In the genomic region with DNA sequence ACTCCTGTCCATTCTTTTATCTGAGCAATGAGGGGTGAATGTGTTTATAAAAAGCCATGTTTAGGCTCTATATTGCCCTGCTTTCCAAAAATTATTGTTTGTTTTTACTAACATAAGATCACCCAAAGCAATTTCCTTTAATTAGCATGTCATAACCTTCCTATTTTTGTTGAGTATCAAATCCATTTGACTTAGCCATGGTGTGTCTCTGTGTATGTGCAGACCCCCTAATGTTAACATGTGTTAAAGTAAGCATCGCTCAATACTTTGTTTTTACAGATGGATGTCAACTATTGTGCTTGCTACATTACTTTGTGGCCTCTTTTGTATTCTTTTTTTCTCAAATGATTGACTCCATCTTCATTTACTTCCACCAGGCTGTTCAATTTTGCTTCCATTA, we compare ENCODE assay signal across 23 cellular contexts.
DNase-seq lines count a peak whose midpoint lies in the region; ATAC-seq and TF ChIP-seq lines count a peak whose summit lies in the region.
"Had no signal": no experiment of that assay in that cellular context is flagged by ENCODE, and none has a peak within 500 bp of the region (broad histone marks: within the 10 kb centered on the region; RNA-seq: fewer than 3 reads in every experiment).

No MANE protein-coding gene starts in this region.

- no peak for ATAC-seq in HG03095 (IDR thresholded peaks at IDR 0.05; ENCODE audit: unreplicated experiment)
- ATAC-seq: A549; CD8-positive, alpha-beta T cell; GM12878 had no signal

- TF ChIP-seq CTCF in neural progenitor cell (IDR thresholded peaks at IDR 0.05) (no peak), MM.1S (IDR thresholded peaks at IDR 0.05; ENCODE audit: low read length) (no peak)

- H3K27me3 ChIP-seq in neural progenitor cell: no peaks in the 10 kb centered on the region
- H3K27me3 ChIP-seq in MM.1S (replicated peaks; ENCODE audit: insufficient read depth, low read length): no peaks in the 10 kb centered on the region
- H3K27me3 ChIP-seq: BLaER1 treated with 17β-estradiol and CSF1 and Interleukin-3, amounts not matched to agents 10 nM and 100 nM had no signal

- peaks cover 80% of the 10 kb centered on the region for H3K4me1 Mint-ChIP-seq in neural progenitor cell
- H3K4me1 Mint-ChIP-seq: B cell had no signal

- H3K79me2 ChIP-seq in neural progenitor cell (ENCODE audit: low read depth) (no peaks in the 10 kb centered on the region), MM.1S (ENCODE audit: low read length) (no peaks in the 10 kb centered on the region)

- DNase-seq in brain pericyte (ENCODE audit: low read depth, low spot score) (peak; percentile 55), neural progenitor cell (ENCODE audit: low spot score) (no peak), smooth muscle cell of the brain vasculature (ENCODE audit: low read depth, low spot score) (peak; percentile 55), MM.1S (no peak), DMS114 treated with DMSO at 0.1 percent for 48 hours (lab: John Stamatoyannopoulos, UW; ENCODE audit: unreplicated experiment) (no peak)
- DNase-seq: AML-193; Caco-2; Calu3; CD4-positive, alpha-beta T cell; CD8-positive, alpha-beta T cell; DMS153; DMS53; DMS79; DND-41; EL; GDM1 had no signal

- peak overlapping the region; percentile 48 for H3K27ac Mint-ChIP-seq in neural progenitor cell
- H3K27ac Mint-ChIP-seq: B cell; CD4-positive, alpha-beta T cell; CD8-positive, alpha-beta T cell had no signal

- H2AFZ ChIP-seq in neural progenitor cell (replicated peaks): no peak overlapping the region
- H2AFZ ChIP-seq in MM.1S (ENCODE audit: low read length): no peak overlapping the region

- H3K27ac ChIP-seq in neural progenitor cell (no peak overlapping the region), MM.1S (ENCODE audit: low read length) (no peak overlapping the region)
- H3K27ac ChIP-seq: 22Rv1; A549; BLaER1 treated with 17β-estradiol and CSF1 and Interleukin-3, amounts not matched to agents 10 nM and 100 nM; C4-2B had no signal

- no peak overlapping the region for H3K4me3 Mint-ChIP-seq in neural progenitor cell
- H3K4me3 Mint-ChIP-seq: B cell; CD4-positive, alpha-beta T cell; CD8-positive, alpha-beta T cell had no signal

- H3K27me3 Mint-ChIP-seq in neural progenitor cell (ENCODE audit: insufficient read depth, low read depth): no peaks in the 10 kb centered on the region
- H3K27me3 Mint-ChIP-seq: B cell; CD4-positive, alpha-beta T cell had no signal

- H3K4me3 ChIP-seq in neural progenitor cell: no peak overlapping the region
- no peak overlapping the region for H3K4me3 ChIP-seq in MM.1S (ENCODE audit: low read length)
- H3K4me3 ChIP-seq: A549; BLaER1 treated with 17β-estradiol and CSF1 and Interleukin-3, amounts not matched to agents 10 nM and 100 nM; GM12878 had no signal

- H3F3A ChIP-seq in neural progenitor cell (ENCODE audit: low read depth) (no peaks in the 10 kb centered on the region), MM.1S (ENCODE audit: insufficient read depth, low read length) (no peaks in the 10 kb centered on the region)

- H3K9me3 Mint-ChIP-seq in neural progenitor cell: no peaks in the 10 kb centered on the region
- H3K9me3 Mint-ChIP-seq: CD4-positive, alpha-beta T cell; CD8-positive, alpha-beta T cell had no signal

- H3K4me1 ChIP-seq in neural progenitor cell (no peaks in the 10 kb centered on the region), MM.1S (ENCODE audit: low read length) (no peaks in the 10 kb centered on the region)
- H3K4me1 ChIP-seq: A549; BLaER1 treated with 17β-estradiol and CSF1 and Interleukin-3, amounts not matched to agents 10 nM and 100 nM; Caco-2 had no signal

- H3K9me3 ChIP-seq in neural progenitor cell (ENCODE audit: low read depth) (no peaks in the 10 kb centered on the region), MM.1S (replicated peaks; ENCODE audit: insufficient read depth, low read length) (no peaks in the 10 kb centered on the region)
- H3K9me3 ChIP-seq: A549; BLaER1 treated with 17β-estradiol and CSF1 and Interleukin-3, amounts not matched to agents 10 nM and 100 nM; Caco-2 had no signal

- H3K9ac ChIP-seq in neural progenitor cell: no peak overlapping the region
- H3K9ac ChIP-seq in MM.1S (ENCODE audit: low read length): no peak overlapping the region
- H3K9ac ChIP-seq: BLaER1 treated with 17β-estradiol and CSF1 and Interleukin-3, amounts not matched to agents 10 nM and 100 nM had no signal

- no peaks in the 10 kb centered on the region for H4K20me1 ChIP-seq in neural progenitor cell (ENCODE audit: low read depth)
- no peaks in the 10 kb centered on the region for H4K20me1 ChIP-seq in MM.1S (ENCODE audit: insufficient read depth, low read length)
- H4K20me1 ChIP-seq: BLaER1 treated with 17β-estradiol and CSF1 and Interleukin-3, amounts not matched to agents 10 nM and 100 nM had no signal

- H3K9me2 ChIP-seq in MM.1S (replicated peaks; ENCODE audit: insufficient read depth, low read length): no peaks in the 10 kb centered on the region

- no peak overlapping the region for H3K4me2 ChIP-seq in neural progenitor cell
- H3K4me2 ChIP-seq in MM.1S (ENCODE audit: low read depth, low read length): no peak overlapping the region
- H3K4me2 ChIP-seq: A549; BLaER1 treated with 17β-estradiol and CSF1 and Interleukin-3, amounts not matched to agents 10 nM and 100 nM had no signal

- H3K36me3 ChIP-seq in neural progenitor cell (no peaks in the 10 kb centered on the region), MM.1S (replicated peaks; ENCODE audit: insufficient read depth, low read length) (no peaks in the 10 kb centered on the region)
- H3K36me3 ChIP-seq: BLaER1 treated with 17β-estradiol and CSF1 and Interleukin-3, amounts not matched to agents 10 nM and 100 nM had no signal

- peaks cover 2% of the 10 kb centered on the region for H3K36me3 Mint-ChIP-seq in neural progenitor cell
- H3K36me3 Mint-ChIP-seq: CD8-positive, alpha-beta T cell had no signal

Comparison
In these comparisons a context has a peak if more than half of its experiments do, and no peak if none do; other contexts are left out.
1. DNase-seq: peak in brain pericyte (single experiment) and smooth muscle cell of the brain vasculature (single experiment); none in neural progenitor cell (single experiment), MM.1S (single experiment) and DMS114 treated with DMSO at 0.1 percent for 48 hours (single experiment).